Comparison of ENCODE assay signal across 18 cellular contexts in genomic region chr19:2933490-2933910, GRCh38. TPM values are rescaled to one million over a fixed set of nuclear protein-coding genes. Genes with fewer than 3 reads are reported as not detected.
DNase-seq lines count a peak whose midpoint lies in the region; ATAC-seq, FAIRE-seq and TF ChIP-seq lines count a peak whose summit lies in the region.
"Had no signal": no experiment of that assay in that cellular context is flagged by ENCODE, and none has a peak within 500 bp of the region (broad histone marks: within the 10 kb centered on the region; RNA-seq: fewer than 3 reads in every experiment).

No MANE protein-coding gene starts in this region.

- TF ChIP-seq RAD21 in Ishikawa (IDR thresholded peaks at IDR 0.05; ENCODE audit: low read depth) (no peak), H1 (IDR thresholded peaks at IDR 0.05 in 1 of 2, conservative IDR thresholded peaks at IDR 0.05 in 1 of 2; ENCODE audit: low read depth in 2 of 2, low read length in 2 of 2) (no peak)

- H4K5ac ChIP-seq in H1 (ENCODE audit: insufficient read length, low read depth, low read length), result no peak overlapping the region

- TF ChIP-seq EP300 in Ishikawa (IDR thresholded peaks at IDR 0.05; ENCODE audit: borderline replicate concordance), result no peak
- no peak for TF ChIP-seq EP300 in H1 (IDR thresholded peaks at IDR 0.05; ENCODE audit: borderline replicate concordance in 1 of 2, low read depth in 2 of 2, low read length in 2 of 2)
- TF ChIP-seq EP300 in stomach (IDR thresholded peaks at IDR 0.05), result no peak

- no peaks in the 10 kb centered on the region for H3K27me3 Mint-ChIP-seq in progenitor cell of endocrine pancreas
- H3K27me3 Mint-ChIP-seq in stimulated activated naive CD8-positive, alpha-beta T cell treated with anti-CD3 and anti-CD28 coated beads, Interleukin-15, amount 100 ng/mL, for 72 hours, result no peaks in the 10 kb centered on the region

- H2BK5ac ChIP-seq in H1 (ENCODE audit: low read depth, low read length), result no peak overlapping the region

- peak; percentile 38 for FAIRE-seq in GM12891 (lab: Jason Lieb, UNC)
- no peak for FAIRE-seq in H1 (lab: Jason Lieb, UNC)

- H2BK20ac ChIP-seq in H1 (ENCODE audit: low read length), result no peak overlapping the region

- no peaks in the 10 kb centered on the region for H3K23me2 ChIP-seq in H1 (ENCODE audit: low read depth, low read length)

- WGBS in H1 (ENCODE audit: extremely low coverage in 1 of 2, insufficient coverage in 1 of 2, insufficient read length in 1 of 2, insufficient replicate concordance in 2 of 2, low coverage in 1 of 2, low lambda C conversion rate in 2 of 2, missing lambda C conversion rate in 1 of 2), 2 experiments, result 94% methylated on average over 18 of the region's 18 CpGs; no CpG with 5 or more reads in 1 of the 2 experiments
- 96 to 99% (median 98%) methylated on average over 18 of the region's 18 CpGs for WGBS in stomach, 5 donors

- H3K27ac ChIP-seq in H1 (ENCODE audit: low read depth, low read length), result no peak overlapping the region
- no peak overlapping the region for H3K27ac ChIP-seq in stomach
- H3K27ac ChIP-seq: GM23248, KMS-11, Peyer's patch had no signal

- H4K91ac ChIP-seq in H1 (replicated peaks; ENCODE audit: insufficient read length, low read length), result no peak overlapping the region

- peak overlapping the region; percentile 96 for H3K27ac Mint-ChIP-seq in progenitor cell of endocrine pancreas
- peak overlapping the region in 1 of 2 donors; percentile 42 for H3K27ac Mint-ChIP-seq in stimulated activated naive CD8-positive, alpha-beta T cell treated with anti-CD3 and anti-CD28 coated beads, Interleukin-15, amount 100 ng/mL, for 72 hours
- H3K27ac Mint-ChIP-seq: HFFc6 had no signal

- H3K4me2 ChIP-seq in H1 (ENCODE audit: insufficient read depth in 1 of 2, low read depth in 2 of 2, low read length in 2 of 2), result no peak overlapping the region
- H3K4me2 ChIP-seq: KMS-11 had no signal

- H3K56ac ChIP-seq in H1 (replicated peaks; ENCODE audit: insufficient read length, low read depth, low read length), result no peak overlapping the region

- H3K79me1 ChIP-seq in H1 (ENCODE audit: low read depth, low read length), result no peaks in the 10 kb centered on the region

- H3K9me3 ChIP-seq in H1 (ENCODE audit: insufficient read depth in 2 of 2, low read depth in 1 of 2, low read length in 1 of 2), result peaks cover 46 to 57% of the 10 kb centered on the region in 2 experiments
- H3K9me3 ChIP-seq in stomach, result peaks cover 18 to 60% (median 44%) of the 10 kb centered on the region in 4 donors

- peaks cover 38% of the 10 kb centered on the region for H3K9me3 Mint-ChIP-seq in progenitor cell of endocrine pancreas (ENCODE audit: low read depth)
- peaks cover 33 to 35% of the 10 kb centered on the region in 2 donors for H3K9me3 Mint-ChIP-seq in stimulated activated naive CD8-positive, alpha-beta T cell treated with anti-CD3 and anti-CD28 coated beads, Interleukin-15, amount 100 ng/mL, for 72 hours

- no peak for TF ChIP-seq CTCF in H1 (IDR thresholded peaks at IDR 0.05; ENCODE audit: control extremely low read depth in 1 of 3, insufficient read depth in 1 of 3, low read depth in 1 of 3, low read length in 3 of 3)
- TF ChIP-seq CTCF in progenitor cell of endocrine pancreas (IDR thresholded peaks at IDR 0.05; ENCODE audit: unreplicated experiment), result no peak
- no peak for TF ChIP-seq CTCF in stomach (IDR thresholded peaks at IDR 0.05)

- CTCF ChIA-PET in H1 (lab: Charles Lee; ENCODE audit: partially characterized antibody), result no interaction called here

- H3K4me1 ChIP-seq in H1 (replicated peaks in 1 of 4; ENCODE audit: control insufficient read depth in 3 of 4, insufficient read depth in 4 of 4, low read length in 3 of 4), result no peaks in the 10 kb centered on the region
- no peaks in the 10 kb centered on the region for H3K4me1 ChIP-seq in stomach
- H3K4me1 ChIP-seq: Peyer's patch had no signal

- H2AFZ ChIP-seq in H1 (ENCODE audit: low read length), result no peak overlapping the region
- H2AFZ ChIP-seq: GM23248 had no signal

- no peak for DNase-seq in GM12891 (ENCODE audit: insufficient read length, low spot score)
- no peak for DNase-seq in H1 (ENCODE audit: low read depth in 1 of 2, low spot score in 2 of 2)
- DNase-seq in progenitor cell of endocrine pancreas (ENCODE audit: low spot score, unreplicated experiment), result no peak
- DNase-seq in stomach, result no peak
- no peak for DNase-seq in A172 (ENCODE audit: low spot score)
- DNase-seq in NCI-H446 treated with DMSO at 0.1 percent for 48 hours (lab: John Stamatoyannopoulos, UW), result no peak
- DNase-seq in stimulated activated naive CD8-positive, alpha-beta T cell treated with anti-CD3 and anti-CD28 coated beads, Interleukin-15, amount 100 ng/mL, for 72 hours, result no peak
- DNase-seq: C1 segment of cervical spinal cord, DMS153, GM23248, HFFc6, NCI-H1092, NCI-H1694, NCI-H2171, SHP77 had no signal

- no peak for TF ChIP-seq POLR2A in GM12891 (IDR thresholded peaks at IDR 0.05; ENCODE audit: low read depth, low read length)
- no peak for TF ChIP-seq POLR2A in H1 (IDR thresholded peaks at IDR 0.05; ENCODE audit: control extremely low read depth in 1 of 2, low read depth in 2 of 2, low read length in 2 of 2)
- TF ChIP-seq POLR2A in stomach (IDR thresholded peaks at IDR 0.05), result no peak

- no peak overlapping the region for H4K8ac ChIP-seq in H1 (ENCODE audit: extremely low read depth, insufficient read depth, low read length)

- no peak overlapping the region for H3K18ac ChIP-seq in H1 (ENCODE audit: extremely low read depth, low read length)

- intact Hi-C loops in stomach (cut with DNase I; ENCODE audit: low total_unique reads), result no loop called here

- H3K36me3 ChIP-seq in H1 (ENCODE audit: control insufficient read depth in 2 of 4, insufficient read depth in 4 of 4, low read length in 3 of 4) (peaks cover 6 to 53% (median 28%) of the 10 kb centered on the region in 4 experiments; a peak in 7 of 8 replicates), stomach (peaks cover 38 to 87% (median 69%) of the 10 kb centered on the region in 4 donors)

- H3K14ac ChIP-seq in H1 (ENCODE audit: insufficient read length), result no peak overlapping the region

- no peak overlapping the region for H3K9ac ChIP-seq in H1 (replicated peaks in 1 of 4; ENCODE audit: extremely low read depth in 1 of 4, low read depth in 3 of 4, low read length in 3 of 4)
- H3K9ac ChIP-seq: GM23248, KMS-11 had no signal

- H3K4me3 ChIP-seq in H1 (ENCODE audit: extremely low read depth in 1 of 4, insufficient read depth in 2 of 4, low read depth in 3 of 4, low read length in 4 of 4), result peak overlapping the region in 1 of 4 experiments; percentile 27; a peak in 1 of 8 replicates
- no peak overlapping the region for H3K4me3 ChIP-seq in stomach
- H3K4me3 ChIP-seq: GM23248, Peyer's patch had no signal

- no peak overlapping the region for H2BK120ac ChIP-seq in H1 (replicated peaks; ENCODE audit: low read depth, low read length)

- peaks cover 71% of the 10 kb centered on the region for H3K36me3 Mint-ChIP-seq in progenitor cell of endocrine pancreas (ENCODE audit: insufficient read depth)

- no peaks in the 10 kb centered on the region for H3K4me1 Mint-ChIP-seq in progenitor cell of endocrine pancreas (ENCODE audit: low read depth)
- H3K4me1 Mint-ChIP-seq in stimulated activated naive CD8-positive, alpha-beta T cell treated with anti-CD3 and anti-CD28 coated beads, Interleukin-15, amount 100 ng/mL, for 72 hours, result no peaks in the 10 kb centered on the region

- H3K79me2 ChIP-seq in H1 (ENCODE audit: control insufficient read depth in 1 of 2, insufficient read depth in 2 of 2, low read length in 2 of 2), result no peaks in the 10 kb centered on the region

- H2AK5ac ChIP-seq in H1 (ENCODE audit: low read depth, low read length), result no peak overlapping the region

- no peaks in the 10 kb centered on the region for H3K27me3 ChIP-seq in H1 (replicated peaks in 1 of 4; ENCODE audit: control insufficient read depth in 3 of 4, extremely low read depth in 1 of 4, insufficient read depth in 3 of 4, low read length in 3 of 4)
- H3K27me3 ChIP-seq in stomach, result no peaks in the 10 kb centered on the region
- H3K27me3 ChIP-seq: Peyer's patch had no signal

- POLR2A ChIA-PET in H1 (lab: Charles Lee; ENCODE audit: partially characterized antibody), result no interaction called here

- H3K23ac ChIP-seq in H1 (ENCODE audit: insufficient read length), result no peak overlapping the region

- H4K20me1 ChIP-seq in H1 (replicated peaks in 1 of 2; ENCODE audit: control insufficient read depth in 1 of 2, insufficient read depth in 2 of 2, low read length in 2 of 2), result no peaks in the 10 kb centered on the region

- no peak overlapping the region for H2BK15ac ChIP-seq in H1 (ENCODE audit: low read length)

- H3K4ac ChIP-seq in H1 (replicated peaks; ENCODE audit: insufficient read length, low read depth, low read length), result no peak overlapping the region

- H3K4me3 Mint-ChIP-seq in progenitor cell of endocrine pancreas (ENCODE audit: low read depth), result no peak overlapping the region
- H3K4me3 Mint-ChIP-seq in stimulated activated naive CD8-positive, alpha-beta T cell treated with anti-CD3 and anti-CD28 coated beads, Interleukin-15, amount 100 ng/mL, for 72 hours, result no peak overlapping the region
- H3K4me3 Mint-ChIP-seq: HFFc6 had no signal

- H2BK12ac ChIP-seq in H1 (ENCODE audit: low read depth, low read length), result no peak overlapping the region

- no peak for ATAC-seq in stimulated activated naive CD8-positive, alpha-beta T cell treated with anti-CD3 and anti-CD28 coated beads, Interleukin-15, amount 100 ng/mL, for 72 hours

RNA-seq across cellular contexts. Expression of gene ZNF77, which starts 11.3 kb away (rescaled TPM):
- polyA plus RNA-seq in GM12891 (2012; ENCODE audit: low read depth, missing spikeins), result 1.6 TPM
- total RNA-seq in H1 (2021; fragmentation: NEBNext Ultra II Directional; extraction: Animal tissue kit (Norgen Biotek cat#: 25700)), result 3.7 and 4.7 TPM in 2 replicates
- 2.3 and 2.9 TPM in 2 replicates for polyA plus RNA-seq in H1 (2011; rRNA removed)
- 4.4 TPM for polyA plus RNA-seq in H1 (2011; cell fraction: cytosol; rRNA removed)
- 2.8 TPM for polyA plus RNA-seq in H1 (2011; cell fraction: nucleus; rRNA removed)
- polyA plus RNA-seq in H1 (2012, experiment 1 of 2), result 3.6 to 4.5 TPM (median 4.0 TPM) in 4 replicates
- 0.59 TPM for polyA plus RNA-seq in H1 (2012, experiment 2 of 2)
- polyA plus RNA-seq in H1 (2013, experiment 1 of 2), result 2.5 TPM
- polyA plus RNA-seq in H1 (2013, experiment 2 of 2), result 2.9 TPM
- 9.3 and 9.9 TPM in 2 replicates for polyA minus RNA-seq in H1 (2011; rRNA and poly(A)+ RNA removed)
- polyA minus RNA-seq in H1 (2011; cell fraction: cytosol; rRNA and poly(A)+ RNA removed), result 3.3 TPM
- 5.5 TPM for polyA minus RNA-seq in H1 (2011; cell fraction: nucleus; rRNA and poly(A)+ RNA removed)
- total RNA-seq in progenitor cell of endocrine pancreas, result 6.3 and 7.1 TPM in 2 replicates
- total RNA-seq in stomach, result 10 to 100 TPM in 2 of 5 donors, 1 to 10 TPM in 2, under 1 TPM in 1; 0.29 to 65.3 (median 6.5) TPM
- 1 to 10 TPM; 2.0 to 2.4 (median 2.3) TPM for polyA plus RNA-seq in stomach
- 6.5 and 9.0 TPM in 2 replicates for total RNA-seq in A172 (2014; rRNA removed; shearing (Covaris generic))

RNA-seq across cellular contexts. Expression of gene ZNF57, which starts 32.8 kb away (rescaled TPM):
- 1.9 TPM for polyA plus RNA-seq in GM12891 (2012; ENCODE audit: low read depth, missing spikeins)
- 8.9 and 9.4 TPM in 2 replicates for total RNA-seq in H1 (2021; fragmentation: NEBNext Ultra II Directional; extraction: Animal tissue kit (Norgen Biotek cat#: 25700))
- polyA plus RNA-seq in H1 (2011; rRNA removed) (3.5 and 4.9 TPM in 2 replicates), stomach (10 to 100 TPM in 1 of 3 donors, 1 to 10 TPM in 2; 7.4 to 11.2 (median 9.5) TPM)
- 6.3 TPM for polyA plus RNA-seq in H1 (2011; cell fraction: cytosol; rRNA removed)
- 5.0 TPM for polyA plus RNA-seq in H1 (2011; cell fraction: nucleus; rRNA removed)
- polyA plus RNA-seq in H1 (2012, experiment 1 of 2), result 6.5 to 7.0 TPM (median 6.9 TPM) in 4 replicates
- polyA plus RNA-seq in H1 (2012, experiment 2 of 2), result 1.00 TPM
- 7.8 TPM for polyA plus RNA-seq in H1 (2013, experiment 1 of 2)
- polyA plus RNA-seq in H1 (2013, experiment 2 of 2), result 7.5 TPM
- 17.3 and 23.6 TPM in 2 replicates for polyA minus RNA-seq in H1 (2011; rRNA and poly(A)+ RNA removed)
- polyA minus RNA-seq in H1 (2011; cell fraction: cytosol; rRNA and poly(A)+ RNA removed), result 9.7 TPM
- polyA minus RNA-seq in H1 (2011; cell fraction: nucleus; rRNA and poly(A)+ RNA removed), result 8.4 TPM
- total RNA-seq in progenitor cell of endocrine pancreas (3.8 and 5.3 TPM in 2 replicates), stomach (10 to 100 TPM in 4 of 5 donors, under 1 TPM in 1; 0.89 to 42.0 (median 16.5) TPM)
- total RNA-seq in A172 (2014; rRNA removed; shearing (Covaris generic)), result 7.2 and 9.2 TPM in 2 replicates

RNA-seq across cellular contexts. Expression of gene TLE6, which starts 43.9 kb away (rescaled TPM):
- 10.3 TPM for polyA plus RNA-seq in GM12891 (2012; ENCODE audit: low read depth, missing spikeins)
- 1.8 and 2.5 TPM in 2 replicates for total RNA-seq in H1 (2021; fragmentation: NEBNext Ultra II Directional; extraction: Animal tissue kit (Norgen Biotek cat#: 25700))
- polyA plus RNA-seq in H1 (2011; rRNA removed) (2.9 and 3.4 TPM in 2 replicates), stomach (1 to 10 TPM in 2 of 3 donors, under 1 TPM in 1; 0.31 to 3.4 (median 2.7) TPM)
- 4.1 TPM for polyA plus RNA-seq in H1 (2011; cell fraction: cytosol; rRNA removed)
- 8.6 TPM for polyA plus RNA-seq in H1 (2011; cell fraction: nucleus; rRNA removed)
- polyA plus RNA-seq in H1 (2012, experiment 1 of 2), result 1.5 to 2.8 TPM (median 2.3 TPM) in 4 replicates
- polyA plus RNA-seq in H1 (2012, experiment 2 of 2), result 1.7 TPM
- 2.5 TPM for polyA plus RNA-seq in H1 (2013, experiment 1 of 2)
- 2.4 TPM for polyA plus RNA-seq in H1 (2013, experiment 2 of 2)
- polyA minus RNA-seq in H1 (2011; rRNA and poly(A)+ RNA removed), result 1.3 and 1.5 TPM in 2 replicates
- polyA minus RNA-seq in H1 (2011; cell fraction: cytosol; rRNA and poly(A)+ RNA removed), result 2.2 TPM
- 2.4 TPM for polyA minus RNA-seq in H1 (2011; cell fraction: nucleus; rRNA and poly(A)+ RNA removed)
- total RNA-seq in progenitor cell of endocrine pancreas (18.4 and 21.0 TPM in 2 replicates), stomach (1 to 10 TPM in 2 of 5 donors, under 1 TPM in 2, not detected in 1; 0.73 to 7.0 (median 1.8) TPM)
- total RNA-seq in A172 (2014; rRNA removed; shearing (Covaris generic)), result 4.8 and 6.3 TPM in 2 replicates
